ENCODE assay signal across 17 cellular contexts in the genomic region with DNA sequence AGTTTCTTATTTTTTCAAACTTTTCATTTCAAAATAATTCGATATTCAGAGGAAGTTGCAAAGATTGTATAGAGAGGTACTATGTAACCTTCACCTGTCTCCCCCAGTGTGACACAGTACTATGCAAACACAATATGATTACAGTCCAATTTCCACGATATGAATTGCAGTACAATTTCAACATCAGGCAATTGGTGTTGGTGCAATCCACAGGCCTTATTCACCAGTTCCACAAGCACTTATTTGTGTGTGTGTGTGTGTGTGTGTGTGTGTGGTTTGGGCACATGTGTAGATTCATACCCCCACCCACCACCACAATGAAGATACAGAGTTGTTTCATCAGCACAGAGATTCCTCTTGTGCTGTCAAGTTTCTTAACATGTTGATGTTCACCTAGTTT.
A peak's percentile ranks its signal among the peaks of the same experiment; 100 is the strongest.
DNase-seq lines count a peak whose midpoint lies in the region; ATAC-seq and TF ChIP-seq lines count a peak whose summit lies in the region.
"Had no signal": no experiment of that assay in that cellular context is flagged by ENCODE, and none has a peak within 500 bp of the region (broad histone marks: within the 10 kb centered on the region; RNA-seq: fewer than 3 reads in every experiment).

No MANE protein-coding gene starts in this region.

- H3K27ac Mint-ChIP-seq in WTC11: no peak overlapping the region
- H3K27ac Mint-ChIP-seq in activated naive CD4-positive, alpha-beta T cell treated with anti-CD3 and anti-CD28 coated beads, Interleukin-2, amount 50 U/mL, for 72 hours: no peak overlapping the region
- H3K27ac Mint-ChIP-seq: CD14-positive monocyte; CD4-positive, alpha-beta memory T cell; GM23338; HFFc6 had no signal

- H4K12ac ChIP-seq in trophoblast cell (ENCODE audit: low read depth, low read length): no peak overlapping the region

- H3K79me1 ChIP-seq in trophoblast cell (ENCODE audit: low read length): peaks cover 2% of the 10 kb centered on the region

- H3K36me3 ChIP-seq in BLaER1 (no peaks in the 10 kb centered on the region), trophoblast cell (ENCODE audit: control insufficient read depth in 1 of 2, insufficient read depth in 2 of 2, low read length in 2 of 2) (no peaks in the 10 kb centered on the region)
- H3K36me3 ChIP-seq: BE2C had no signal

- H3K4ac ChIP-seq in trophoblast cell (ENCODE audit: low read depth, low read length): no peak overlapping the region

- no peak overlapping the region for H2BK12ac ChIP-seq in trophoblast cell (ENCODE audit: low read length)

- no peak for TF ChIP-seq CTCF in WTC11 (IDR thresholded peaks at IDR 0.05)

- no peak overlapping the region for H3K18ac ChIP-seq in trophoblast cell (ENCODE audit: low read length)

- H3K79me2 ChIP-seq in trophoblast cell (ENCODE audit: control insufficient read depth, insufficient read depth, low read length, poor library complexity): no peaks in the 10 kb centered on the region

- no peak overlapping the region for H2BK120ac ChIP-seq in trophoblast cell (ENCODE audit: insufficient read depth, low read length, poor library complexity)

- intact Hi-C loops in right cardiac atrium (cut with DNase I): no loop called here

- WGBS in trophoblast cell (ENCODE audit: extremely low coverage, insufficient coverage, insufficient read length): no CpG with 5 or more reads among the region's 2 CpGs
- WGBS in right cardiac atrium: 87% methylated on average over 2 of the region's 2 CpGs

- H3K9ac ChIP-seq in BLaER1 (no peak overlapping the region), trophoblast cell (ENCODE audit: low read length) (no peak overlapping the region)
- H3K9ac ChIP-seq: KMS-11 had no signal

- H3K27ac ChIP-seq in BLaER1 (no peak overlapping the region), trophoblast cell (ENCODE audit: low read depth, low read length) (no peak overlapping the region), right cardiac atrium (ENCODE audit: low read length) (no peak overlapping the region)
- H3K27ac ChIP-seq: KMS-11 had no signal

- no peak overlapping the region for H2BK5ac ChIP-seq in trophoblast cell (ENCODE audit: low read depth, low read length, poor library complexity)

- peaks cover 5% of the 10 kb centered on the region for H3K9me3 Mint-ChIP-seq in WTC11
- H3K9me3 Mint-ChIP-seq in activated naive CD4-positive, alpha-beta T cell treated with anti-CD3 and anti-CD28 coated beads, Interleukin-2, amount 50 U/mL, for 72 hours: peaks cover 0 to 2% of the 10 kb centered on the region in 2 donors
- H3K9me3 Mint-ChIP-seq: HFFc6 had no signal

- POLR2A ChIA-PET in WTC11 (lab: Charles Lee): no interaction called here

- no peak overlapping the region for H3K14ac ChIP-seq in trophoblast cell (ENCODE audit: low read length)

- ATAC-seq in WTC11 (no peak), left lobe of liver (peak; percentile 13), right cardiac atrium (no peak)
- no peak for ATAC-seq in activated naive CD4-positive, alpha-beta T cell treated with anti-CD3 and anti-CD28 coated beads, Interleukin-2, amount 50 U/mL, for 72 hours
- ATAC-seq: GM23338, HCT116 had no signal

- H3K27me3 Mint-ChIP-seq in WTC11 (ENCODE audit: low read depth): peaks cover 4% of the 10 kb centered on the region

- no peak overlapping the region for H2AFZ ChIP-seq in trophoblast cell (ENCODE audit: insufficient read depth, low read length, poor library complexity)

- H4K20me1 ChIP-seq in BLaER1: no peaks in the 10 kb centered on the region

- H3K23ac ChIP-seq in trophoblast cell (ENCODE audit: low read length): no peak overlapping the region

- H3K4me3 Mint-ChIP-seq in WTC11: no peak overlapping the region
- H3K4me3 Mint-ChIP-seq: CD14-positive monocyte; CD4-positive, alpha-beta memory T cell; GM23338; HFFc6 had no signal

- peaks cover 2% of the 10 kb centered on the region; the same call in 1 of the 2 replicates for H3K9me3 ChIP-seq in BLaER1
- no peaks in the 10 kb centered on the region for H3K9me3 ChIP-seq in trophoblast cell (ENCODE audit: insufficient read depth, low read depth, low read length)
- no peaks in the 10 kb centered on the region for H3K9me3 ChIP-seq in right cardiac atrium (ENCODE audit: control insufficient read depth, low read length)
- H3K9me3 ChIP-seq: BE2C had no signal

- H3K4me2 ChIP-seq in BLaER1 (peak overlapping the region; percentile 77; the same call in 1 of the 2 replicates), trophoblast cell (ENCODE audit: low read length) (no peak overlapping the region)
- H3K4me2 ChIP-seq: GM23338, KMS-11 had no signal

- H3K4me3 ChIP-seq in BLaER1: no peak overlapping the region
- H3K4me3 ChIP-seq in trophoblast cell (ENCODE audit: low read depth, low read length): no peak overlapping the region
- H3K4me3 ChIP-seq in right cardiac atrium (ENCODE audit: low read length): no peak overlapping the region
- H3K4me3 ChIP-seq: GM23338 had no signal

- no peak overlapping the region for H4K8ac ChIP-seq in trophoblast cell (ENCODE audit: low read depth, low read length)

- H3K36me3 Mint-ChIP-seq in WTC11: peaks cover 6% of the 10 kb centered on the region
- peaks cover 0 to 2% of the 10 kb centered on the region in 2 donors for H3K36me3 Mint-ChIP-seq in activated naive CD4-positive, alpha-beta T cell treated with anti-CD3 and anti-CD28 coated beads, Interleukin-2, amount 50 U/mL, for 72 hours
- H3K36me3 Mint-ChIP-seq: CD14-positive monocyte; CD4-positive, alpha-beta memory T cell had no signal

- H4K91ac ChIP-seq in trophoblast cell (ENCODE audit: low read depth, low read length): no peak overlapping the region

- H3K27me3 ChIP-seq in BLaER1: no peaks in the 10 kb centered on the region
- H3K27me3 ChIP-seq in trophoblast cell (ENCODE audit: insufficient read depth, low read length): no peaks in the 10 kb centered on the region
- no peaks in the 10 kb centered on the region for H3K27me3 ChIP-seq in right cardiac atrium (ENCODE audit: control insufficient read depth, insufficient read depth)
- H3K27me3 ChIP-seq: BE2C had no signal

- CTCF ChIA-PET in WTC11 (lab: Charles Lee): no interaction called here

- peaks cover 26% of the 10 kb centered on the region for H3K4me1 Mint-ChIP-seq in WTC11
- H3K4me1 Mint-ChIP-seq: CD4-positive, alpha-beta memory T cell had no signal

- peaks cover 82% of the 10 kb centered on the region for H3K4me1 ChIP-seq in BLaER1
- peaks cover 4 to 6% of the 10 kb centered on the region in 2 experiments for H3K4me1 ChIP-seq in trophoblast cell (ENCODE audit: control insufficient read depth in 1 of 2, insufficient read depth in 2 of 2, low read length in 2 of 2)
- no peaks in the 10 kb centered on the region for H3K4me1 ChIP-seq in right cardiac atrium (ENCODE audit: control insufficient read depth, insufficient read depth, low read length)
- H3K4me1 ChIP-seq: BE2C had no signal

- DNase-seq in WTC11 (ENCODE audit: low spot score) (no peak), left lobe of liver (ENCODE audit: low spot score) (no peak), trophoblast cell (peak; percentile 15 to 63), right cardiac atrium (no peak), NOMO-1 (lab: John Stamatoyannopoulos, UW; ENCODE audit: unreplicated experiment in 2 of 2) (no peak), DMS53 treated with DMSO at 0.1 percent for 48 hours (lab: John Stamatoyannopoulos, UW; ENCODE audit: unreplicated experiment) (no peak)
- no peak for DNase-seq in activated naive CD4-positive, alpha-beta T cell treated with anti-CD3 and anti-CD28 coated beads, Interleukin-2, amount 50 U/mL, for 72 hours (ENCODE audit: low spot score in 2 of 2)
- DNase-seq: BE2C; CD4-positive, alpha-beta memory T cell; DMS53; GDM1; HFFc6 had no signal

- H2AK5ac ChIP-seq in trophoblast cell (ENCODE audit: low read length): no peak overlapping the region

TF ChIP-seq in WTC11, 78 proteins besides CTCF, POLR2A, EP300 and RAD21:
- TF ChIP-seq GRHL2 (CRISPR knock-in tag; IDR thresholded peaks at IDR 0.05; ENCODE audit: insufficient replicate concordance, severe bottlenecking) (no peak), GABPB1 (CRISPR knock-in tag; IDR thresholded peaks at IDR 0.05) (peak; percentile 63; the same call in 1 of the 2 replicates)

Comparison
In these comparisons a context has a peak if more than half of its experiments do, and no peak if none do; other contexts are left out.
1. DNase-seq: peak in trophoblast cell (2 of 2); none in WTC11 (single experiment), left lobe of liver (single experiment), right cardiac atrium (0 of 3), NOMO-1 (0 of 2), activated naive CD4-positive, alpha-beta T cell treated with anti-CD3 and anti-CD28 coated beads, Interleukin-2, amount 50 U/mL, for 72 hours (0 of 2) and DMS53 treated with DMSO at 0.1 percent for 48 hours (single experiment).